Comparison of ENCODE assay signal across 34 cellular contexts in genomic region chr15:52576692-52577091, GRCh38.
"Had no signal": no experiment of that assay in that cellular context is flagged by ENCODE, and none has a peak within 500 bp of the region (broad histone marks: within the 10 kb centered on the region; RNA-seq: fewer than 3 reads in every experiment).

No MANE protein-coding gene starts in this region.

- H3K9me3 ChIP-seq: MG63 had no signal

- H3K27me3 ChIP-seq: MG63 had no signal

- H3K36me3 ChIP-seq: MG63 had no signal

- H3K4me3 ChIP-seq: MG63 had no signal

- DNase-seq: Karpas-422, Kasumi-1, MG63, MM.1S, MV-4-11, NCI-H1048, NCI-H1092, NCI-H1092 treated with DMSO at 0.1 percent for 48 hours, NCI-H1105, NCI-H1105 treated with DMSO at 0.1 percent for 48 hours, NCI-H1417, NCI-H1417 treated with DMSO at 0.1 percent for 48 hours, NCI-H1436, NCI-H1436 treated with DMSO at 0.1 percent for 48 hours, NCI-H146, NCI-H1694, NCI-H1694 treated with DMSO at 0.1 percent for 48 hours, NCI-H187, NCI-H187 treated with DMSO at 0.1 percent for 48 hours, NCI-H1930, NCI-H2029, NCI-H2029 treated with DMSO at 0.1 percent for 48 hours, NCI-H2081, NCI-H2081 treated with DMSO at 0.1 percent for 48 hours, NCI-H2107, NCI-H2171, NCI-H2171 treated with DMSO at 0.1 percent for 48 hours, NCI-H2227 treated with DMSO at 0.1 percent for 48 hours, NCI-H226, NCI-H345, NCI-H446, NCI-H446 treated with DMSO at 0.1 percent for 48 hours, NCI-H510A, NCI-H510A treated with DMSO at 0.1 percent for 48 hours had no signal
